In genomic region chr13:98275711-98276171, GRCh38 we compare ENCODE assay signal across 18 cellular contexts.
A peak's percentile ranks its signal among the peaks of the same experiment; 100 is the strongest.
DNase-seq lines count a peak whose midpoint lies in the region; ATAC-seq and TF ChIP-seq lines count a peak whose summit lies in the region.
"Had no signal": no experiment of that assay in that cellular context is flagged by ENCODE, and none has a peak within 500 bp of the region (broad histone marks: within the 10 kb centered on the region; RNA-seq: fewer than 3 reads in every experiment).

No MANE protein-coding gene starts in this region.

- CTCF ChIA-PET in activated CD4-positive, alpha-beta memory T cell treated with anti-CD3 and anti-CD28 coated beads for 36 hours (lab: Charles Lee), result interaction anchor here (0.7 kb wide), 1 partner anchor 86 kb away, joined by 3 read pairs; no protein-coding TSS in a partner anchor

- POLR2A ChIA-PET in activated CD4-positive, alpha-beta memory T cell treated with anti-CD3 and anti-CD28 coated beads for 36 hours (lab: Charles Lee), result no interaction called here

- DNase-seq in NCI-H146 (lab: John Stamatoyannopoulos, UW) (peak; percentile 10), NCI-H146 treated with DMSO at 0.1 percent for 48 hours (lab: John Stamatoyannopoulos, UW; ENCODE audit: unreplicated experiment) (no peak), left lobe of liver (ENCODE audit: low spot score) (no peak), type B pancreatic cell (ENCODE audit: extremely low spot score, unreplicated experiment) (no peak), NCI-H446 treated with DMSO at 0.1 percent for 48 hours (lab: John Stamatoyannopoulos, UW) (no peak), SHP77 (lab: John Stamatoyannopoulos, UW) (no peak)
- DNase-seq in activated CD4-positive, alpha-beta memory T cell treated with anti-CD3 and anti-CD28 coated beads for 36 hours, result no peak
- DNase-seq: 8988T; activated T-cell treated with anti-CD3 and anti-CD28 coated beads, Interleukin-2, amount 50 U/mL, for 1 hour; CD4-positive, CD25-positive, alpha-beta regulatory T cell; H7; left ventricle myocardium superior; naive thymus-derived CD4-positive, alpha-beta T cell; NCI-H226; stimulated activated CD4-positive, alpha-beta T cell treated with anti-CD3 and anti-CD28 coated beads, Interleukin-4, amount 100 ng/mL, for 24 hours had no signal

- no peaks in the 10 kb centered on the region for H3K27me3 Mint-ChIP-seq in type B pancreatic cell
- H3K27me3 Mint-ChIP-seq in activated CD4-positive, alpha-beta memory T cell treated with anti-CD3 and anti-CD28 coated beads for 36 hours, result peaks cover 10% of the 10 kb centered on the region

- H3K27ac Mint-ChIP-seq in type B pancreatic cell, result peak overlapping the region; percentile 11
- no peak overlapping the region for H3K27ac Mint-ChIP-seq in activated CD4-positive, alpha-beta memory T cell treated with anti-CD3 and anti-CD28 coated beads for 36 hours
- H3K27ac Mint-ChIP-seq: activated naive CD4-positive, alpha-beta T cell treated with anti-CD3 and anti-CD28 coated beads, Interleukin-2, amount 50 U/mL, for 72 hours; CD4-positive, CD25-positive, alpha-beta regulatory T cell; naive thymus-derived CD4-positive, alpha-beta T cell had no signal

- H3K4me1 Mint-ChIP-seq in type B pancreatic cell (ENCODE audit: unreplicated experiment), result peaks cover 65% of the 10 kb centered on the region
- H3K4me1 Mint-ChIP-seq in activated CD4-positive, alpha-beta memory T cell treated with anti-CD3 and anti-CD28 coated beads for 36 hours (ENCODE audit: low read depth), result no peaks in the 10 kb centered on the region

- TF ChIP-seq CTCF in type B pancreatic cell (conservative IDR thresholded peaks at IDR 0.05), result no peak

- intact Hi-C loops in activated CD4-positive, alpha-beta memory T cell treated with anti-CD3 and anti-CD28 coated beads for 36 hours (cut with micrococcal nuclease), result no loop called here

- peaks cover 14% of the 10 kb centered on the region for H3K36me3 Mint-ChIP-seq in type B pancreatic cell
- no peaks in the 10 kb centered on the region for H3K36me3 Mint-ChIP-seq in activated CD4-positive, alpha-beta memory T cell treated with anti-CD3 and anti-CD28 coated beads for 36 hours
- H3K36me3 Mint-ChIP-seq: activated naive CD4-positive, alpha-beta T cell treated with anti-CD3 and anti-CD28 coated beads, Interleukin-2, amount 50 U/mL, for 72 hours; CD4-positive, CD25-positive, alpha-beta regulatory T cell; naive thymus-derived CD4-positive, alpha-beta T cell had no signal

- peak overlapping the region; percentile 32 for H3K4me3 Mint-ChIP-seq in type B pancreatic cell
- H3K4me3 Mint-ChIP-seq in activated CD4-positive, alpha-beta memory T cell treated with anti-CD3 and anti-CD28 coated beads for 36 hours, result no peak overlapping the region
- H3K4me3 Mint-ChIP-seq: CD4-positive, CD25-positive, alpha-beta regulatory T cell; naive thymus-derived CD4-positive, alpha-beta T cell had no signal

- H3K9me3 Mint-ChIP-seq in type B pancreatic cell, result no peaks in the 10 kb centered on the region
- H3K9me3 Mint-ChIP-seq in activated CD4-positive, alpha-beta memory T cell treated with anti-CD3 and anti-CD28 coated beads for 36 hours, result no peaks in the 10 kb centered on the region
- H3K9me3 Mint-ChIP-seq: activated naive CD4-positive, alpha-beta T cell treated with anti-CD3 and anti-CD28 coated beads, Interleukin-2, amount 50 U/mL, for 72 hours; naive thymus-derived CD4-positive, alpha-beta T cell had no signal

- ATAC-seq in SK-N-SH treated with all-trans-retinoic acid at 6 μM for 48 hours (peak; percentile 33; the same call in 1 of the 3 replicates), left lobe of liver (peak; percentile 68)
- ATAC-seq: activated naive CD4-positive, alpha-beta T cell treated with anti-CD3 and anti-CD28 coated beads, Interleukin-2, amount 50 U/mL, for 72 hours; left ventricle myocardium superior; naive thymus-derived CD4-positive, alpha-beta T cell; sciatic nerve had no signal

TF ChIP-seq in SK-N-SH treated with all-trans-retinoic acid at 6 μM for 48 hours, 23 proteins besides CTCF, POLR2A, EP300 and RAD21:
- peak; percentile 62 for TF ChIP-seq ISL1 (CRISPR knock-in tag; IDR thresholded peaks at IDR 0.05)
- no peak for TF ChIP-seq ZNF8 (CRISPR knock-in tag; IDR thresholded peaks at IDR 0.05)
- no peak for TF ChIP-seq TOX (CRISPR knock-in tag; IDR thresholded peaks at IDR 0.05; ENCODE audit: borderline replicate concordance)
TF ChIP-seq in SK-N-SH treated with all-trans-retinoic acid at 6 μM for 48 hours: peak in this region for 1.
